ENCODE assay signal across 2 cellular contexts in the genomic region with DNA sequence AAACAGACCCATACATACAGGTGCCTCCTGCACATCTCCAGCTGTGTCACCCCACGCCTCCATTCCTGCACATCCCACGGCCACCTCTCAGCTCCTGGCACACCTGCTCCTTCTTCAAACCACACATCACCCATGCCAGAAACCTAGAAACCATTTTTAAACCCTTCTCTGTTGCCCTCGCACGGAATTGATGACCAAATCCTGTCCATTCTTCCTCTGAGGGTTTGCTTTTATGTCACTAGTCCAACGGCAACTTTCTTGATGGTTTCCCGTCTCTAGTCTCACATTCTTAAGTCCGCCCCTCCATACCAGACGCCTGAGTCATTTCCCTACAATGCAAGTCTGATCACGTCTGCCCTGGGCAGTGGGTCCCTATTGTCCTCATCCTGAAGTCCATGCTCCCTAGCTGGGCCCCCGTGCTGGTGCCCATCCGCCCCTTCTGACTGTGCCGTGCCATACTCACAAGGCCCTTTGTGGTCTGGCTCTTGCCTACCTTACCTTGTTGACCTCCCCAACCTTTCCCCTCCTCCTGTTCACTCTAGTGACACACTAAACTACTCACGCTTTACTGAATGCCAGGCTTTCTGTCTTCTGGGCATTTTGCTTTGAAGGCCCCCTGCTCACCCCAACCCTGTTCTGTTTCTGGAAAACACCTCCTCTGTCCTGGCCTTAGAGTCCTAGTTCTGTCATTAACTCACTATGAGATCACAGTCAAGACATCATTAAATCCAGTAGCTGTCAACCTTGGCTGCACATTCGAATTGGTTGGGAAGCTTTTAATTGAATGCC.
TF ChIP-seq lines count a peak whose summit lies in the region.

No MANE protein-coding gene starts in this region.

TF ChIP-seq in GM12878, 131 proteins besides CTCF, POLR2A, EP300 and RAD21 (continues in another document):
- TF ChIP-seq, protein P1, sequence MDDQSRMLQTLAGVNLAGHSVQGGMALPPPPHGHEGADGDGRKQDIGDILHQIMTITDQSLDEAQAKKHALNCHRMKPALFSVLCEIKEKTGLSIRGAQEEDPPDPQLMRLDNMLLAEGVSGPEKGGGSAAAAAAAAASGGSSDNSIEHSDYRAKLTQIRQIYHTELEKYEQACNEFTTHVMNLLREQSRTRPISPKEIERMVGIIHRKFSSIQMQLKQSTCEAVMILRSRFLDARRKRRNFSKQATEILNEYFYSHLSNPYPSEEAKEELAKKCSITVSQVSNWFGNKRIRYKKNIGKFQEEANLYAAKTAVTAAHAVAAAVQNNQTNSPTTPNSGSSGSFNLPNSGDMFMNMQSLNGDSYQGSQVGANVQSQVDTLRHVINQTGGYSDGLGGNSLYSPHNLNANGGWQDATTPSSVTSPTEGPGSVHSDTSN (IDR thresholded peaks at IDR 0.05; ENCODE audit: insufficient replicate concordance, low read depth, low read length): no peak
- no peak for TF ChIP-seq MEF2B (IDR thresholded peaks at IDR 0.05; ENCODE audit: partially characterized antibody, poor library complexity, severe bottlenecking)
- no peak for TF ChIP-seq ZNF384 (IDR thresholded peaks at IDR 0.05; ENCODE audit: borderline replicate concordance, low read depth, low read length)
- peak; percentile 39; the same call in 1 of the 2 replicates for TF ChIP-seq GATAD2B (conservative IDR thresholded peaks at IDR 0.05; ENCODE audit: low read depth)
- TF ChIP-seq ZZZ3 (IDR thresholded peaks at IDR 0.05; ENCODE audit: control insufficient read depth, insufficient read length, low read depth): no peak
- peak; percentile 95 for TF ChIP-seq CREM (IDR thresholded peaks at IDR 0.05; ENCODE audit: low read depth)
- 0 out of 2 replicates have a peak, but pooled peaks have one; percentile 52 for TF ChIP-seq MEF2A (IDR thresholded peaks at IDR 0.05; ENCODE audit: insufficient read depth, low read depth, low read length)
- TF ChIP-seq BCL11A (IDR thresholded peaks at IDR 0.05; ENCODE audit: low read depth, low read length): peak; percentile 35; the same call in 1 of the 2 replicates
- TF ChIP-seq, protein P2, sequence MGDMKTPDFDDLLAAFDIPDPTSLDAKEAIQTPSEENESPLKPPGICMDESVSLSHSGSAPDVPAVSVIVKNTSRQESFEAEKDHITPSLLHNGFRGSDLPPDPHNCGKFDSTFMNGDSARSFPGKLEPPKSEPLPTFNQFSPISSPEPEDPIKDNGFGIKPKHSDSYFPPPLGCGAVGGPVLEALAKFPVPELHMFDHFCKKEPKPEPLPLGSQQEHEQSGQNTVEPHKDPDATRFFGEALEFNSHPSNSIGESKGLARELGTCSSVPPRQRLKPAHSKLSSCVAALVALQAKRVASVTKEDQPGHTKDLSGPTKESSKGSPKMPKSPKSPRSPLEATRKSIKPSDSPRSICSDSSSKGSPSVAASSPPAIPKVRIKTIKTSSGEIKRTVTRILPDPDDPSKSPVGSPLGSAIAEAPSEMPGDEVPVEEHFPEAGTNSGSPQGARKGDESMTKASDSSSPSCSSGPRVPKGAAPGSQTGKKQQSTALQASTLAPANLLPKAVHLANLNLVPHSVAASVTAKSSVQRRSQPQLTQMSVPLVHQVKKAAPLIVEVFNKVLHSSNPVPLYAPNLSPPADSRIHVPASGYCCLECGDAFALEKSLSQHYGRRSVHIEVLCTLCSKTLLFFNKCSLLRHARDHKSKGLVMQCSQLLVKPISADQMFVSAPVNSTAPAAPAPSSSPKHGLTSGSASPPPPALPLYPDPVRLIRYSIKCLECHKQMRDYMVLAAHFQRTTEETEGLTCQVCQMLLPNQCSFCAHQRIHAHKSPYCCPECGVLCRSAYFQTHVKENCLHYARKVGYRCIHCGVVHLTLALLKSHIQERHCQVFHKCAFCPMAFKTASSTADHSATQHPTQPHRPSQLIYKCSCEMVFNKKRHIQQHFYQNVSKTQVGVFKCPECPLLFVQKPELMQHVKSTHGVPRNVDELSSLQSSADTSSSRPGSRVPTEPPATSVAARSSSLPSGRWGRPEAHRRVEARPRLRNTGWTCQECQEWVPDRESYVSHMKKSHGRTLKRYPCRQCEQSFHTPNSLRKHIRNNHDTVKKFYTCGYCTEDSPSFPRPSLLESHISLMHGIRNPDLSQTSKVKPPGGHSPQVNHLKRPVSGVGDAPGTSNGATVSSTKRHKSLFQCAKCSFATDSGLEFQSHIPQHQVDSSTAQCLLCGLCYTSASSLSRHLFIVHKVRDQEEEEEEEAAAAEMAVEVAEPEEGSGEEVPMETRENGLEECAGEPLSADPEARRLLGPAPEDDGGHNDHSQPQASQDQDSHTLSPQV (IDR thresholded peaks at IDR 0.05): no peak
- no peak for TF ChIP-seq ZNF24 (IDR thresholded peaks at IDR 0.05)
- TF ChIP-seq PAX5 (IDR thresholded peaks at IDR 0.05; ENCODE audit: borderline replicate concordance, low read depth, low read length): no peak; the same call in 1 of the 2 replicates
- peak; percentile 81 for TF ChIP-seq IRF4 (IDR thresholded peaks at IDR 0.05; ENCODE audit: low read depth, low read length)
- TF ChIP-seq, protein P3, sequence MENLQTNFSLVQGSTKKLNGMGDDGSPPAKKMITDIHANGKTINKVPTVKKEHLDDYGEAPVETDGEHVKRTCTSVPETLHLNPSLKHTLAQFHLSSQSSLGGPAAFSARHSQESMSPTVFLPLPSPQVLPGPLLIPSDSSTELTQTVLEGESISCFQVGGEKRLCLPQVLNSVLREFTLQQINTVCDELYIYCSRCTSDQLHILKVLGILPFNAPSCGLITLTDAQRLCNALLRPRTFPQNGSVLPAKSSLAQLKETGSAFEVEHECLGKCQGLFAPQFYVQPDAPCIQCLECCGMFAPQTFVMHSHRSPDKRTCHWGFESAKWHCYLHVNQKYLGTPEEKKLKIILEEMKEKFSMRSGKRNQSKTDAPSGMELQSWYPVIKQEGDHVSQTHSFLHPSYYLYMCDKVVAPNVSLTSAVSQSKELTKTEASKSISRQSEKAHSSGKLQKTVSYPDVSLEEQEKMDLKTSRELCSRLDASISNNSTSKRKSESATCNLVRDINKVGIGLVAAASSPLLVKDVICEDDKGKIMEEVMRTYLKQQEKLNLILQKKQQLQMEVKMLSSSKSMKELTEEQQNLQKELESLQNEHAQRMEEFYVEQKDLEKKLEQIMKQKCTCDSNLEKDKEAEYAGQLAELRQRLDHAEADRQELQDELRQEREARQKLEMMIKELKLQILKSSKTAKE (IDR thresholded peaks at IDR 0.05; ENCODE audit: low read depth, poor library complexity, severe bottlenecking): peak; percentile 42
- no peak; the same call in 1 of the 2 replicates for TF ChIP-seq PML (IDR thresholded peaks at IDR 0.05; ENCODE audit: low read length)
- TF ChIP-seq CHD1 (IDR thresholded peaks at IDR 0.05; ENCODE audit: low read depth, low read length): no peak

TF ChIP-seq in HepG2, 621 proteins besides CTCF, POLR2A, EP300 and RAD21:
- no peak for TF ChIP-seq ATM (IDR thresholded peaks at IDR 0.05; ENCODE audit: borderline replicate concordance)
- no peak for TF ChIP-seq ZBTB7B (CRISPR knock-in tag; IDR thresholded peaks at IDR 0.05)
- TF ChIP-seq NFATC3 (CRISPR knock-in tag; IDR thresholded peaks at IDR 0.05): no peak
- no peak for TF ChIP-seq PCBP1 (IDR thresholded peaks at IDR 0.05; ENCODE audit: borderline replicate concordance, low read depth, low read length)
- no peak for TF ChIP-seq ZNF672 (CRISPR knock-in tag; IDR thresholded peaks at IDR 0.05)
- TF ChIP-seq HOXA5 (CRISPR knock-in tag; IDR thresholded peaks at IDR 0.05): no peak
- TF ChIP-seq GABPB1 (CRISPR knock-in tag; IDR thresholded peaks at IDR 0.05): no peak
- TF ChIP-seq ZNF501 (CRISPR knock-in tag; IDR thresholded peaks at IDR 0.05): no peak
- TF ChIP-seq ZNF761 (CRISPR knock-in tag; conservative IDR thresholded peaks at IDR 0.05): no peak
- peak; percentile 75 for TF ChIP-seq FOSL2 (CRISPR knock-in tag; IDR thresholded peaks at IDR 0.05)
- TF ChIP-seq POLR2G (IDR thresholded peaks at IDR 0.05; ENCODE audit: low read depth, low read length): peak; percentile 29; the same call in 1 of the 2 replicates
- TF ChIP-seq ZNF121 (CRISPR knock-in tag; IDR thresholded peaks at IDR 0.05): no peak
- peak; percentile 89 for TF ChIP-seq RBM22 (optimal IDR thresholded peaks at IDR 0.05; ENCODE audit: low read length)
- TF ChIP-seq SOX5 (CRISPR knock-in tag; IDR thresholded peaks at IDR 0.05; ENCODE audit: borderline replicate concordance): peak; percentile 49; the same call in 1 of the 2 replicates
- no peak for TF ChIP-seq HES4 (CRISPR knock-in tag; IDR thresholded peaks at IDR 0.05; ENCODE audit: borderline replicate concordance)
- TF ChIP-seq, protein P4, sequence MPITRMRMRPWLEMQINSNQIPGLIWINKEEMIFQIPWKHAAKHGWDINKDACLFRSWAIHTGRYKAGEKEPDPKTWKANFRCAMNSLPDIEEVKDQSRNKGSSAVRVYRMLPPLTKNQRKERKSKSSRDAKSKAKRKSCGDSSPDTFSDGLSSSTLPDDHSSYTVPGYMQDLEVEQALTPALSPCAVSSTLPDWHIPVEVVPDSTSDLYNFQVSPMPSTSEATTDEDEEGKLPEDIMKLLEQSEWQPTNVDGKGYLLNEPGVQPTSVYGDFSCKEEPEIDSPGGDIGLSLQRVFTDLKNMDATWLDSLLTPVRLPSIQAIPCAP (CRISPR knock-in tag; IDR thresholded peaks at IDR 0.05; ENCODE audit: low read depth): no peak
- TF ChIP-seq, protein P3 (CRISPR knock-in tag; IDR thresholded peaks at IDR 0.05; ENCODE audit: borderline replicate concordance): no peak
- no peak for TF ChIP-seq ZNF589 (CRISPR knock-in tag; conservative IDR thresholded peaks at IDR 0.05)
- peak; percentile 23 for TF ChIP-seq TEAD3 (CRISPR knock-in tag; optimal IDR thresholded peaks at IDR 0.05; ENCODE audit: borderline replicate concordance)
- no peak for TF ChIP-seq ZFAT (CRISPR knock-in tag; conservative IDR thresholded peaks at IDR 0.05)
- no peak for TF ChIP-seq HNRNPLL (IDR thresholded peaks at IDR 0.05; ENCODE audit: low read depth, low read length, poor library complexity, severe bottlenecking)
- TF ChIP-seq ZNF7 (CRISPR knock-in tag; IDR thresholded peaks at IDR 0.05): no peak
- no peak for TF ChIP-seq ADNP (CRISPR knock-in tag; IDR thresholded peaks at IDR 0.05)
- no peak for TF ChIP-seq MAFK (conservative IDR thresholded peaks at IDR 0.05 in 1 of 2, IDR thresholded peaks at IDR 0.05 in 1 of 2; ENCODE audit: low read length in 2 of 2)
- TF ChIP-seq ZBTB1 (CRISPR knock-in tag; IDR thresholded peaks at IDR 0.05; ENCODE audit: borderline replicate concordance): no peak
- TF ChIP-seq ZNF614 (CRISPR knock-in tag; IDR thresholded peaks at IDR 0.05; ENCODE audit: borderline replicate concordance): no peak
- no peak for TF ChIP-seq RFXAP (CRISPR knock-in tag; IDR thresholded peaks at IDR 0.05; ENCODE audit: borderline replicate concordance)
- no peak for TF ChIP-seq JDP2 (CRISPR knock-in tag; IDR thresholded peaks at IDR 0.05; ENCODE audit: borderline replicate concordance)
- TF ChIP-seq, protein P5, sequence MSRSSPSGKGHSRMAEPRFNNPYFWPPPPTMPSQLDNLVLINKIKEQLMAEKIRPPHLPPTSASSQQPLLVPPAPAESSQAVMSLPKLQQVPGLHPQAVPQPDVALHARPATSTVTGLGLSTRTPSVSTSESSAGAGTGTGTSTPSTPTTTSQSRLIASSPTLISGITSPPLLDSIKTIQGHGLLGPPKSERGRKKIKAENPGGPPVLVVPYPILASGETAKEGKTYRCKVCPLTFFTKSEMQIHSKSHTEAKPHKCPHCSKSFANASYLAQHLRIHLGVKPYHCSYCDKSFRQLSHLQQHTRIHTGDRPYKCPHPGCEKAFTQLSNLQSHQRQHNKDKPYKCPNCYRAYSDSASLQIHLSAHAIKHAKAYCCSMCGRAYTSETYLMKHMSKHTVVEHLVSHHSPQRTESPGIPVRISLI (CRISPR knock-in tag; IDR thresholded peaks at IDR 0.05; ENCODE audit: borderline replicate concordance): no peak
- no peak for TF ChIP-seq RARA (CRISPR knock-in tag; IDR thresholded peaks at IDR 0.05)
- TF ChIP-seq YEATS2 (CRISPR knock-in tag; IDR thresholded peaks at IDR 0.05; ENCODE audit: borderline replicate concordance): no peak
- TF ChIP-seq, protein P6, sequence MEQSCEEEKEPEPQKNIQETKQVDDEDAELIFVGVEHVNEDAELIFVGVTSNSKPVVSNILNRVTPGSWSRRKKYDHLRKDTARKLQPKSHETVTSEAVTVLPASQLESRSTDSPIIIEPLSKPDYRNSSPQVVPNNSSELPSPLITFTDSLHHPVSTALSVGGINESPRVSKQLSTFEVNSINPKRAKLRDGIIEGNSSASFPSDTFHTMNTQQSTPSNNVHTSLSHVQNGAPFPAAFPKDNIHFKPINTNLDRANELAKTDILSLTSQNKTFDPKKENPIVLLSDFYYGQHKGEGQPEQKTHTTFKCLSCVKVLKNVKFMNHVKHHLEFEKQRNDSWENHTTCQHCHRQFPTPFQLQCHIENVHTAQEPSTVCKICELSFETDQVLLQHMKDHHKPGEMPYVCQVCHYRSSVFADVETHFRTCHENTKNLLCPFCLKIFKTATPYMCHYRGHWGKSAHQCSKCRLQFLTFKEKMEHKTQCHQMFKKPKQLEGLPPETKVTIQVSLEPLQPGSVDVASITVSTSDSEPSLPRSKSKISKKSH (CRISPR knock-in tag; IDR thresholded peaks at IDR 0.05; ENCODE audit: borderline replicate concordance): no peak
- 0 out of 2 replicates have a peak, but pooled peaks have one; percentile 22 for TF ChIP-seq ZBTB38 (CRISPR knock-in tag; IDR thresholded peaks at IDR 0.05)
- no peak for TF ChIP-seq RORA (CRISPR knock-in tag; IDR thresholded peaks at IDR 0.05)
